Comparison of ENCODE assay signal across 18 cellular contexts in the genomic region with DNA sequence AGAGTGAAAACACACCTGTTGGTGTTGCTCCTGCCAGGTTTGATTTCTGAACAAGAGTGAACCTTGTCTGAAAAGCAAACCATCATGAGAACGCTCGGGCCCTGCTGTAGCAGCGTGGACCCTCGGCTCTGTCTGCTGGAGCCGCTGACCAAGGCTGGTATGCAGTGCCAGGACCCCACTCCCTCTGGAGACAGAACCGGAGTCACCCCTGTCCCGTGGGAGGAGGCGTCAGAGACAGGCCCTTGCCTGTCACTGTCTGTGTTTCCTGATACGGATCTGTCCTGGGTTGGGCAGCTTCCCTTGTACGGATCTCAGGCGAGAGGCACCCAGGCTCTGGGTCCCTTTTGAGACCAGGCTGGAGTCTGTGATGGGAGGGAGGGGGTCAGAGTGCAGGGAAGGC.
"Had no signal": no experiment of that assay in that cellular context is flagged by ENCODE, and none has a peak within 500 bp of the region (broad histone marks: within the 10 kb centered on the region; RNA-seq: fewer than 3 reads in every experiment).

No MANE protein-coding gene starts in this region.

- ATAC-seq: activated naive CD4-positive, alpha-beta T cell treated with anti-CD3 and anti-CD28 coated beads, Interleukin-2, amount 50 U/mL, for 72 hours; effector memory CD8-positive, alpha-beta T cell; pancreas had no signal

- H3K27me3 ChIP-seq: adrenal gland, pancreas, stomach had no signal

- DNase-seq: activated CD4-positive, alpha-beta T cell treated with anti-CD3 and anti-CD28 coated beads, Interleukin-2, amount 50 U/mL, for 48 hours; activated T-cell treated with anti-CD3 and anti-CD28 coated beads, Interleukin-2, amount 50 U/mL, for 1 hour; cerebellar nuclear complex; effector memory CD8-positive, alpha-beta T cell; foreskin fibroblast; stimulated activated CD4-positive, alpha-beta T cell treated with anti-CD3 and anti-CD28 coated beads, Interleukin-4, amount 100 ng/mL, for 1 hour; stomach; WERI-Rb-1 had no signal

- H3K4me3 ChIP-seq: adrenal gland, breast epithelium, hepatocyte, pancreas, SK-N-MC, skin epidermis, stomach had no signal

- H3K9me3 Mint-ChIP-seq: activated naive CD4-positive, alpha-beta T cell treated with anti-CD3 and anti-CD28 coated beads, Interleukin-2, amount 50 U/mL, for 72 hours; dendritic cell treated with granulocyte-macrophage colony-stimulating factor and Interleukin-4, amounts not matched to agents 40 ng/mL and 50 ng/mL, for 4 days; type B pancreatic cell had no signal

- H3K27ac Mint-ChIP-seq: activated naive CD4-positive, alpha-beta T cell treated with anti-CD3 and anti-CD28 coated beads, Interleukin-2, amount 50 U/mL, for 72 hours; dendritic cell treated with granulocyte-macrophage colony-stimulating factor and Interleukin-4, amounts not matched to agents 40 ng/mL and 50 ng/mL, for 4 days; effector memory CD8-positive, alpha-beta T cell; type B pancreatic cell had no signal

- H3K36me3 ChIP-seq: adrenal gland, breast epithelium, pancreas, stomach, WERI-Rb-1 had no signal

- H3K4me3 Mint-ChIP-seq: dendritic cell treated with granulocyte-macrophage colony-stimulating factor and Interleukin-4, amounts not matched to agents 40 ng/mL and 50 ng/mL, for 4 days; effector memory CD8-positive, alpha-beta T cell; type B pancreatic cell had no signal

- H3K27ac ChIP-seq: adrenal gland, breast epithelium, epithelial cell of prostate, hepatocyte, pancreas, SK-N-MC, skin epidermis, stomach, WERI-Rb-1 had no signal

- H3K36me3 Mint-ChIP-seq: activated naive CD4-positive, alpha-beta T cell treated with anti-CD3 and anti-CD28 coated beads, Interleukin-2, amount 50 U/mL, for 72 hours; type B pancreatic cell had no signal

- H3K9me3 ChIP-seq: adrenal gland, breast epithelium, pancreas, stomach had no signal

- H3K4me1 ChIP-seq: adrenal gland, breast epithelium, pancreas had no signal
